1 cellular context compared by ENCODE assay signal in genomic region chr5:42403236-42403635, GRCh38.
TF ChIP-seq lines count a peak whose summit lies in the region.

No MANE protein-coding gene starts in this region.

TF ChIP-seq in H1, 55 proteins besides CTCF, POLR2A, EP300 and RAD21:
- TF ChIP-seq RBBP5 (IDR thresholded peaks at IDR 0.05; ENCODE audit: borderline replicate concordance, low read depth, low read length) (no peak), HDAC2 (IDR thresholded peaks at IDR 0.05; ENCODE audit: borderline replicate concordance in 1 of 2, low read depth in 2 of 2, low read length in 2 of 2) (no peak), POU5F1 (IDR thresholded peaks at IDR 0.05; ENCODE audit: low read depth, low read length) (no peak), TEAD4 (IDR thresholded peaks at IDR 0.05; ENCODE audit: low read depth, low read length) (no peak), CREB1 (IDR thresholded peaks at IDR 0.05) (no peak), CHD2 (IDR thresholded peaks at IDR 0.05; ENCODE audit: low read length) (no peak), BACH1 (IDR thresholded peaks at IDR 0.05; ENCODE audit: low read length) (no peak), RXRA (IDR thresholded peaks at IDR 0.05; ENCODE audit: insufficient read depth, low read depth, low read length) (no peak), CTBP2 (IDR thresholded peaks at IDR 0.05; ENCODE audit: borderline replicate concordance, insufficient read depth, insufficient read length, low read length) (no peak), MAFK (IDR thresholded peaks at IDR 0.05; ENCODE audit: low read depth, low read length) (no peak), EZH2 (IDR thresholded peaks at IDR 0.05; ENCODE audit: low read depth, low read length, severe bottlenecking) (no peak), EGR1 (IDR thresholded peaks at IDR 0.05; ENCODE audit: borderline replicate concordance, low read depth, low read length) (no peak), JUND (IDR thresholded peaks at IDR 0.05; ENCODE audit: low read length) (no peak), TAF1 (IDR thresholded peaks at IDR 0.05; ENCODE audit: low read depth, low read length) (no peak), TCF12 (IDR thresholded peaks at IDR 0.05; ENCODE audit: low read depth, low read length) (no peak), TBP (IDR thresholded peaks at IDR 0.05; ENCODE audit: low read depth, low read length) (no peak)
- TF ChIP-seq, protein P1, sequence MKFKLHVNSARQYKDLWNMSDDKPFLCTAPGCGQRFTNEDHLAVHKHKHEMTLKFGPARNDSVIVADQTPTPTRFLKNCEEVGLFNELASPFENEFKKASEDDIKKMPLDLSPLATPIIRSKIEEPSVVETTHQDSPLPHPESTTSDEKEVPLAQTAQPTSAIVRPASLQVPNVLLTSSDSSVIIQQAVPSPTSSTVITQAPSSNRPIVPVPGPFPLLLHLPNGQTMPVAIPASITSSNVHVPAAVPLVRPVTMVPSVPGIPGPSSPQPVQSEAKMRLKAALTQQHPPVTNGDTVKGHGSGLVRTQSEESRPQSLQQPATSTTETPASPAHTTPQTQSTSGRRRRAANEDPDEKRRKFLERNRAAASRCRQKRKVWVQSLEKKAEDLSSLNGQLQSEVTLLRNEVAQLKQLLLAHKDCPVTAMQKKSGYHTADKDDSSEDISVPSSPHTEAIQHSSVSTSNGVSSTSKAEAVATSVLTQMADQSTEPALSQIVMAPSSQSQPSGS (IDR thresholded peaks at IDR 0.05; ENCODE audit: low read length): no peak
